ENCODE assay signal across 8 cellular contexts in the genomic region with DNA sequence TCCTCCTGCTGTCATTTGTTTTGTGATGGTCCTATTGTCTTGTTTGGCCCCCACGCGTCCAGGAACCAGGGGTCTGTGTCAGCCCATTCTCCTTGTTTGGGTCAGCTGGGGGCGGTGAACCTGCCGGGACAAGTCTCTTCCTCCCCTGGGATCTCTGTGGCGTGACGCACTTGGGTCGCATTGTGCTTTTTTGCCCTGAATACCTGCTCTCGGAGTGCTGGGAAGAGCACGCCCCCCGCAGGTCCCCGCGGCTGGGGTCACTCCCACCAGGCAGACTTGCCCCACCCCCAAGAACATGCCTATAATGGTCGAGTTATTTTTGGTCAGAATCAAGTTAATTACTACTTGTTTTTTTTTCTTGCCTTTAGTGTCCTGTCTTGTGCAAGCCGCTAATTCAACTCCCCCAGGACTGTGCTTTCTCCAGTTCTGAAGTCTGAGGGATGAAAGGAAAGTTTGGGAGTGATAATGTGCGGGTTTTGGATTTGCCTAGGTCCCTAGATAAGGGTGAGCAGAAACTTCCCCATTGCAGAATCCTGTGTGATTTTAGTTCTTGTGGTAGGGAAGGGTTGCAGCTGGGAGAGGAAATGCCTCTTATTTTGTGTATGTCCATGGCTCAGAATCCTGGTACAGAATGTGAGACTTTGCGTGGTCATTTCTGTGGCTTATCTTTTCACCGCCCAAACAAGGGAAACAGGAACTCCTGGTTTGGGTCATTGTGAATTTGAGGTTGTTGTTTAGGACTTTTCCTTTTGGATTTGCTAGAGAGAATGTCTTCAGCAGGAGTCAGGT. TPM values are rescaled to one million over a fixed set of nuclear protein-coding genes. Genes with fewer than 3 reads are reported as not detected.
DNase-seq lines count a peak whose midpoint lies in the region; ATAC-seq, FAIRE-seq and TF ChIP-seq lines count a peak whose summit lies in the region.

No MANE protein-coding gene starts in this region.

- no peaks in the 10 kb centered on the region for H3K9me3 Mint-ChIP-seq in activated CD8-positive, alpha-beta memory T cell treated with anti-CD3 and anti-CD28 coated beads, Interleukin-2, amount 10 ng/mL, durations not matched to agents 7 days and 5 days (ENCODE audit: low read depth)
- H3K9me3 Mint-ChIP-seq in MCF 10A (ENCODE audit: unreplicated experiment): no peaks in the 10 kb centered on the region
- H3K9me3 Mint-ChIP-seq in stimulated activated naive B cell treated with anti-CD40 and anti-IgM and Interleukin-4, amounts not matched to agents 10 μg/mL and 1 μg/mL and 100 μg/mL, for 72 hours: no peaks in the 10 kb centered on the region

- H3K9ac ChIP-seq in OCI-LY3 (ENCODE audit: low read length): peak overlapping the region; percentile 70
- peak overlapping the region; percentile 67 to 84 for H3K9ac ChIP-seq in kidney (ENCODE audit: low read length in 2 of 2)

- peaks cover 14% of the 10 kb centered on the region for H3K4me1 Mint-ChIP-seq in activated CD8-positive, alpha-beta memory T cell treated with anti-CD3 and anti-CD28 coated beads, Interleukin-2, amount 10 ng/mL, durations not matched to agents 7 days and 5 days
- peaks cover 6% of the 10 kb centered on the region for H3K4me1 Mint-ChIP-seq in MCF 10A (ENCODE audit: insufficient read depth, unreplicated experiment)
- H3K4me1 Mint-ChIP-seq in stimulated activated naive B cell treated with anti-CD40 and anti-IgM and Interleukin-4, amounts not matched to agents 10 μg/mL and 1 μg/mL and 100 μg/mL, for 72 hours: peaks cover 7 to 14% of the 10 kb centered on the region in 2 donors

- H3K27me3 Mint-ChIP-seq in activated CD8-positive, alpha-beta memory T cell treated with anti-CD3 and anti-CD28 coated beads, Interleukin-2, amount 10 ng/mL, durations not matched to agents 7 days and 5 days: peaks cover 6% of the 10 kb centered on the region
- no peaks in the 10 kb centered on the region for H3K27me3 Mint-ChIP-seq in MCF 10A (ENCODE audit: insufficient read depth, unreplicated experiment)
- H3K27me3 Mint-ChIP-seq in stimulated activated naive B cell treated with anti-CD40 and anti-IgM and Interleukin-4, amounts not matched to agents 10 μg/mL and 1 μg/mL and 100 μg/mL, for 72 hours: peaks cover 0 to 5% of the 10 kb centered on the region in 2 donors

- no peaks in the 10 kb centered on the region for H4K20me1 ChIP-seq in OCI-LY3 (ENCODE audit: insufficient read depth, low read length)

- FAIRE-seq in kidney (lab: Jason Lieb, UNC): no peak

- CTCF ChIA-PET in activated CD8-positive, alpha-beta memory T cell treated with anti-CD3 and anti-CD28 coated beads, Interleukin-2, amount 10 ng/mL, durations not matched to agents 7 days and 5 days (lab: Charles Lee): interaction anchor here (0.6 to 2.9 kb wide), 4 partner anchors 18 to 362 kb away, joined by 3 to 11 read pairs (median 3); no protein-coding TSS in a partner anchor
- CTCF ChIA-PET in MCF 10A (lab: Yijun Ruan, JAX): interaction anchor here (0.5 to 1.8 kb wide), 3 partner anchors 10 to 79 kb away, joined by 3 to 5 read pairs (median 4); no protein-coding TSS in a partner anchor

- H3K36me3 ChIP-seq in OCI-LY3 (replicated peaks; ENCODE audit: low read depth, low read length) (no peaks in the 10 kb centered on the region), kidney (ENCODE audit: control insufficient read depth in 1 of 2, insufficient read depth in 2 of 2, low read length in 2 of 2) (no peaks in the 10 kb centered on the region)

- H3K4me2 ChIP-seq in OCI-LY3 (ENCODE audit: low read length): peak overlapping the region; percentile 100

- peaks cover 12% of the 10 kb centered on the region for H3K27me3 ChIP-seq in OCI-LY3 (ENCODE audit: low read depth, low read length)

- peak overlapping the region; percentile 70 for H3K27ac Mint-ChIP-seq in activated CD8-positive, alpha-beta memory T cell treated with anti-CD3 and anti-CD28 coated beads, Interleukin-2, amount 10 ng/mL, durations not matched to agents 7 days and 5 days
- H3K27ac Mint-ChIP-seq in MCF 10A (ENCODE audit: low read depth, unreplicated experiment): peak overlapping the region; percentile 79
- peak overlapping the region; percentile 75 for H3K27ac Mint-ChIP-seq in stimulated activated naive B cell treated with anti-CD40 and anti-IgM and Interleukin-4, amounts not matched to agents 10 μg/mL and 1 μg/mL and 100 μg/mL, for 72 hours

- H3K9me3 ChIP-seq in OCI-LY3 (ENCODE audit: insufficient read depth, low read length): no peaks in the 10 kb centered on the region
- H3K9me3 ChIP-seq in kidney (ENCODE audit: control insufficient read depth in 1 of 2, low read length in 2 of 2): no peaks in the 10 kb centered on the region

- peak overlapping the region; percentile 96 for H3K4me3 Mint-ChIP-seq in activated CD8-positive, alpha-beta memory T cell treated with anti-CD3 and anti-CD28 coated beads, Interleukin-2, amount 10 ng/mL, durations not matched to agents 7 days and 5 days
- peak overlapping the region; percentile 98 for H3K4me3 Mint-ChIP-seq in MCF 10A (ENCODE audit: unreplicated experiment)
- H3K4me3 Mint-ChIP-seq in stimulated activated naive B cell treated with anti-CD40 and anti-IgM and Interleukin-4, amounts not matched to agents 10 μg/mL and 1 μg/mL and 100 μg/mL, for 72 hours: peak overlapping the region; percentile 90 to 97

- POLR2A ChIA-PET in MCF 10A (lab: Yijun Ruan, JAX): interaction anchor here (0.6 to 3.5 kb wide), 9 partner anchors 10 to 1274 kb away, joined by 3 to 26 read pairs (median 3); a partner anchor contains a TSS

- intact Hi-C loops in MCF 10A (cut with micrococcal nuclease) (loop anchor here (1.0 kb wide), 1 partner anchor 29 kb away; a partner anchor contains a TSS), kidney (cut with DNase I) (no loop called here)

- H3K4me1 ChIP-seq in OCI-LY3 (ENCODE audit: low read length) (0 out of 2 replicates have a peak, but pooled peaks cover 3% of the 10 kb centered on the region), kidney (ENCODE audit: control insufficient read depth in 1 of 2, insufficient read depth in 1 of 2, low read depth in 1 of 2, low read length in 2 of 2) (peaks cover 4 to 9% of the 10 kb centered on the region in 2 donors)

- H3K27ac ChIP-seq in OCI-LY3 (ENCODE audit: low read length) (no peak overlapping the region), kidney (ENCODE audit: low read depth in 2 of 2, low read length in 2 of 2) (peak overlapping the region; percentile 39 to 52)

- no peaks in the 10 kb centered on the region for H3K36me3 Mint-ChIP-seq in activated CD8-positive, alpha-beta memory T cell treated with anti-CD3 and anti-CD28 coated beads, Interleukin-2, amount 10 ng/mL, durations not matched to agents 7 days and 5 days
- no peaks in the 10 kb centered on the region for H3K36me3 Mint-ChIP-seq in MCF 10A (ENCODE audit: insufficient read depth, unreplicated experiment)
- H3K36me3 Mint-ChIP-seq in stimulated activated naive B cell treated with anti-CD40 and anti-IgM and Interleukin-4, amounts not matched to agents 10 μg/mL and 1 μg/mL and 100 μg/mL, for 72 hours: no peaks in the 10 kb centered on the region

- no peaks in the 10 kb centered on the region for H3K79me2 ChIP-seq in OCI-LY3 (ENCODE audit: low read length)

- peak overlapping the region; percentile 97 for H3K4me3 ChIP-seq in OCI-LY3 (ENCODE audit: low read length)
- H3K4me3 ChIP-seq in kidney (ENCODE audit: low read length in 2 of 2): peak overlapping the region; percentile 90

- H2AFZ ChIP-seq in OCI-LY3 (ENCODE audit: low read depth, low read length): peak overlapping the region; percentile 89

- TSS peak; percentile 43 for BruUV-seq in MCF 10A (replicated peaks; lab: Mats Ljungman, UMichigan)

- DNase-seq in activated CD8-positive, alpha-beta memory T cell treated with anti-CD3 and anti-CD28 coated beads, Interleukin-2, amount 10 ng/mL, durations not matched to agents 7 days and 5 days: no peak
- DNase-seq in activated CD8-positive, alpha-beta memory T cell treated with anti-CD3 and anti-CD28 coated beads for 24 hours: no peak
- peak; percentile 37 for DNase-seq in MCF 10A (ENCODE audit: unreplicated experiment)
- peak; percentile 70 for DNase-seq in kidney
- DNase-seq in stimulated activated naive B cell treated with anti-CD40 and anti-IgM and Interleukin-4, amounts not matched to agents 10 μg/mL and 1 μg/mL and 100 μg/mL, for 72 hours: no peak
- no peak for DNase-seq in DMS 273 treated with DMSO at 0.1 percent for 48 hours (lab: John Stamatoyannopoulos, UW)

- ATAC-seq in activated CD8-positive, alpha-beta memory T cell treated with anti-CD3 and anti-CD28 coated beads, Interleukin-2, amount 10 ng/mL, durations not matched to agents 7 days and 5 days: no peak
- ATAC-seq in HG02943 (IDR thresholded peaks at IDR 0.05; ENCODE audit: low read depth, unreplicated experiment): peak; percentile 17
- peak; percentile 14 to 17 for ATAC-seq in stimulated activated naive B cell treated with anti-CD40 and anti-IgM and Interleukin-4, amounts not matched to agents 10 μg/mL and 1 μg/mL and 100 μg/mL, for 72 hours (replicated peaks)

- TF ChIP-seq CTCF in OCI-LY3 (IDR thresholded peaks at IDR 0.05; ENCODE audit: low read depth, low read length): no peak
- TF ChIP-seq CTCF in MCF 10A (IDR thresholded peaks at IDR 0.05; ENCODE audit: unreplicated experiment): no peak
- TF ChIP-seq CTCF in kidney (IDR thresholded peaks at IDR 0.05; ENCODE audit: borderline replicate concordance, extremely low read depth, insufficient read depth): no peak

RNA-seq across cellular contexts. Expression of a gene that starts 0.8 kb away (rescaled TPM):
- 1 to 10 TPM; 1.9 to 2.1 TPM for total RNA-seq in activated CD8-positive, alpha-beta memory T cell treated with anti-CD3 and anti-CD28 coated beads, Interleukin-2, amount 10 ng/mL, durations not matched to agents 7 days and 5 days
- total RNA-seq in MCF 10A (2022): 1.9 and 3.2 TPM in 2 replicates
- 4.2 TPM for total RNA-seq in kidney
- 0.28 TPM for polyA plus RNA-seq in kidney (ENCODE audit: insufficient read depth, low read depth, low replicate concordance)

RNA-seq across cellular contexts. Expression of a gene that starts 29.6 kb away (rescaled TPM):
- total RNA-seq in activated CD8-positive, alpha-beta memory T cell treated with anti-CD3 and anti-CD28 coated beads, Interleukin-2, amount 10 ng/mL, durations not matched to agents 7 days and 5 days: 1,000 to 10,000 TPM; 1,796 to 2,110 TPM
- total RNA-seq in MCF 10A (2022) (3,254 and 3,841 TPM in 2 replicates), kidney (1,928 TPM)
- 2,431 TPM for polyA plus RNA-seq in kidney (ENCODE audit: insufficient read depth, low read depth, low replicate concordance)

Comparison
In these comparisons a context has a peak if more than half of its experiments do, and no peak if none do; other contexts are left out.
1. DNase-seq: peak in MCF 10A (single experiment) and kidney (single experiment); none in activated CD8-positive, alpha-beta memory T cell treated with anti-CD3 and anti-CD28 coated beads, Interleukin-2, amount 10 ng/mL, durations not matched to agents 7 days and 5 days (single experiment), activated CD8-positive, alpha-beta memory T cell treated with anti-CD3 and anti-CD28 coated beads for 24 hours (single experiment), stimulated activated naive B cell treated with anti-CD40 and anti-IgM and Interleukin-4, amounts not matched to agents 10 μg/mL and 1 μg/mL and 100 μg/mL, for 72 hours (single experiment) and DMS 273 treated with DMSO at 0.1 percent for 48 hours (single experiment).
2. Peak in every context shown above with its lines, with median percentiles within 50 percentile points of each other: H3K27ac Mint-ChIP-seq and H3K4me3 Mint-ChIP-seq.